8 cellular contexts compared by ENCODE assay signal in the genomic region with DNA sequence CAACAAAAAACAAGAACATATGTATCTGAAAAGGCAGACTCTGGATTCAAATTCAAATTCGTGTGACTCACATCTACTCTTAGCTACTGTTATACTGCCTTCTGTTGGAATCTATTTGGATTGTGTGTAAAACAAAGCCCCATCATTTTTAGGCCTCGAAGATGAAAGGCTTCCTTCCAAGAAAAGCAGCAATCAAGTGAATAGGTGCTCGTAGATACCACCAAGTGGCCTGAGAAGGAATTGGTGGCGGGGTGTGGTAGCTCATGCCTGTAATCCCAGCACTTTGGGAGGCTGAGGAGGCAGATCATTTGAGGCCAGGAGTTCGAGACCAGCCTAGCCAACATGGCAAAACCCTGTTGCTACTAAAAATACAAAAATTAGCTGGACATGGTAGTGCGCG. TPM values are rescaled to one million over a fixed set of nuclear protein-coding genes. Genes with fewer than 3 reads are reported as not detected.
DNase-seq lines count a peak whose midpoint lies in the region; FAIRE-seq and TF ChIP-seq lines count a peak whose summit lies in the region.

No MANE protein-coding gene starts in this region.

- H3K9me2 ChIP-seq in DOHH2 (replicated peaks; ENCODE audit: control insufficient read depth, low read length): no peaks in the 10 kb centered on the region

- no peaks in the 10 kb centered on the region for H3K36me3 ChIP-seq in DOHH2 (ENCODE audit: control insufficient read depth, low read length)

- no peaks in the 10 kb centered on the region for H3K9me3 Mint-ChIP-seq in chondrocyte (ENCODE audit: low read depth)

- FAIRE-seq in GM19239 (lab: Jason Lieb, UNC): no peak

- peak; percentile 44 for DNase-seq in A172 (ENCODE audit: low spot score)
- DNase-seq in NCI-H69 (lab: John Stamatoyannopoulos, UW): peak; percentile 74
- no peak for DNase-seq in chondrocyte (ENCODE audit: low spot score)
- DNase-seq in GM19240 (ENCODE audit: insufficient read length, low spot score): no peak
- no peak for DNase-seq in DMS153 treated with DMSO at 0.1 percent for 48 hours (lab: John Stamatoyannopoulos, UW; ENCODE audit: unreplicated experiment)
- no peak for DNase-seq in GM19239 (ENCODE audit: insufficient read length, low spot score)
- DNase-seq in hypothalamus (lab: John Stamatoyannopoulos, UW): no peak

- peaks cover 3% of the 10 kb centered on the region for H3K27me3 Mint-ChIP-seq in chondrocyte (ENCODE audit: low read depth)

- no peaks in the 10 kb centered on the region for H3F3A ChIP-seq in DOHH2 (ENCODE audit: control insufficient read depth, insufficient read depth)

- no peak overlapping the region for H3K27ac ChIP-seq in DOHH2 (ENCODE audit: low read depth, low read length)

- H3K27ac Mint-ChIP-seq in chondrocyte (ENCODE audit: unreplicated experiment): no peak overlapping the region

- TF ChIP-seq CTCF in DOHH2 (IDR thresholded peaks at IDR 0.05; ENCODE audit: low read depth, low read length, poor library complexity, severe bottlenecking) (peak; percentile 31), chondrocyte (IDR thresholded peaks at IDR 0.05) (peak; percentile 51)

- no peak overlapping the region for H3K4me2 ChIP-seq in DOHH2 (ENCODE audit: low read length)

- H3K4me3 ChIP-seq in DOHH2 (ENCODE audit: low read length): no peak overlapping the region

- no peaks in the 10 kb centered on the region for H3K79me2 ChIP-seq in DOHH2 (ENCODE audit: control insufficient read depth, low read length)

- no peak overlapping the region for H3K4me3 Mint-ChIP-seq in chondrocyte (ENCODE audit: unreplicated experiment)

- no peaks in the 10 kb centered on the region for H4K20me1 ChIP-seq in DOHH2 (ENCODE audit: control insufficient read depth, insufficient read depth, low read depth, low read length)

- H3K9me3 ChIP-seq in DOHH2 (ENCODE audit: control insufficient read depth, insufficient read depth, low read length): no peaks in the 10 kb centered on the region

- no peaks in the 10 kb centered on the region for H3K36me3 Mint-ChIP-seq in chondrocyte (ENCODE audit: low read depth)

- no peaks in the 10 kb centered on the region for H3K4me1 ChIP-seq in DOHH2 (ENCODE audit: control insufficient read depth, low read length)

- H3K4me1 Mint-ChIP-seq in chondrocyte (ENCODE audit: low read depth): peaks cover 6% of the 10 kb centered on the region

- H3K27me3 ChIP-seq in DOHH2 (ENCODE audit: control insufficient read depth, low read length): peaks cover 3% of the 10 kb centered on the region; the same call in 1 of the 2 replicates

RNA-seq across cellular contexts. Expression of gene GRAMD1B, which starts 4.2 kb away (rescaled TPM):
- 4.6 and 6.5 TPM in 2 replicates for total RNA-seq in A172 (2014; rRNA removed; shearing (Covaris generic))
- 0.99 to 2.2 TPM (median 1.6 TPM) in 3 replicates for total RNA-seq in chondrocyte

Comparison
In these comparisons a context has a peak if more than half of its experiments do, and no peak if none do; other contexts are left out.
1. DNase-seq: peak in A172 (single experiment) and NCI-H69 (single experiment); none in chondrocyte (single experiment), GM19240 (single experiment), DMS153 treated with DMSO at 0.1 percent for 48 hours (single experiment), GM19239 (single experiment) and hypothalamus (0 of 51).